2 cellular contexts compared by ENCODE assay signal in genomic region chr6:111573118-111573883, GRCh38.
TF ChIP-seq lines count a peak whose summit lies in the region.

No MANE protein-coding gene starts in this region.

TF ChIP-seq in IMR-90, 13 proteins besides CTCF, POLR2A, EP300 and RAD21 (continued from another document):
- TF ChIP-seq USF2 (IDR thresholded peaks at IDR 0.05; ENCODE audit: low read depth, low read length), result no peak
- TF ChIP-seq MAZ (IDR thresholded peaks at IDR 0.05; ENCODE audit: borderline replicate concordance, low read depth, low read length), result no peak
- TF ChIP-seq, protein P1, sequence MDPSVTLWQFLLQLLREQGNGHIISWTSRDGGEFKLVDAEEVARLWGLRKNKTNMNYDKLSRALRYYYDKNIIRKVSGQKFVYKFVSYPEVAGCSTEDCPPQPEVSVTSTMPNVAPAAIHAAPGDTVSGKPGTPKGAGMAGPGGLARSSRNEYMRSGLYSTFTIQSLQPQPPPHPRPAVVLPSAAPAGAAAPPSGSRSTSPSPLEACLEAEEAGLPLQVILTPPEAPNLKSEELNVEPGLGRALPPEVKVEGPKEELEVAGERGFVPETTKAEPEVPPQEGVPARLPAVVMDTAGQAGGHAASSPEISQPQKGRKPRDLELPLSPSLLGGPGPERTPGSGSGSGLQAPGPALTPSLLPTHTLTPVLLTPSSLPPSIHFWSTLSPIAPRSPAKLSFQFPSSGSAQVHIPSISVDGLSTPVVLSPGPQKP (IDR thresholded peaks at IDR 0.05; ENCODE audit: borderline replicate concordance, low read depth, low read length), result no peak
- no peak for TF ChIP-seq MAFK (IDR thresholded peaks at IDR 0.05; ENCODE audit: low read depth, low read length)
- TF ChIP-seq BHLHE40 (IDR thresholded peaks at IDR 0.05; ENCODE audit: low read depth, low read length), result no peak
- no peak for TF ChIP-seq SMC3 (IDR thresholded peaks at IDR 0.05; ENCODE audit: low read depth, low read length)

TF ChIP-seq in HEK293T, 16 proteins besides CTCF, POLR2A, EP300 and RAD21 (continued from another document):
- TF ChIP-seq SP1 (IDR thresholded peaks at IDR 0.05), result no peak
- no peak for TF ChIP-seq FOXM1 (IDR thresholded peaks at IDR 0.05; ENCODE audit: borderline replicate concordance)
- no peak for TF ChIP-seq TARDBP (IDR thresholded peaks at IDR 0.05)
- TF ChIP-seq L3MBTL2 (conservative IDR thresholded peaks at IDR 0.05), result no peak
TF ChIP-seq in HEK293T: peak in this region for 0.
